22 cellular contexts compared by ENCODE assay signal in the genomic region with DNA sequence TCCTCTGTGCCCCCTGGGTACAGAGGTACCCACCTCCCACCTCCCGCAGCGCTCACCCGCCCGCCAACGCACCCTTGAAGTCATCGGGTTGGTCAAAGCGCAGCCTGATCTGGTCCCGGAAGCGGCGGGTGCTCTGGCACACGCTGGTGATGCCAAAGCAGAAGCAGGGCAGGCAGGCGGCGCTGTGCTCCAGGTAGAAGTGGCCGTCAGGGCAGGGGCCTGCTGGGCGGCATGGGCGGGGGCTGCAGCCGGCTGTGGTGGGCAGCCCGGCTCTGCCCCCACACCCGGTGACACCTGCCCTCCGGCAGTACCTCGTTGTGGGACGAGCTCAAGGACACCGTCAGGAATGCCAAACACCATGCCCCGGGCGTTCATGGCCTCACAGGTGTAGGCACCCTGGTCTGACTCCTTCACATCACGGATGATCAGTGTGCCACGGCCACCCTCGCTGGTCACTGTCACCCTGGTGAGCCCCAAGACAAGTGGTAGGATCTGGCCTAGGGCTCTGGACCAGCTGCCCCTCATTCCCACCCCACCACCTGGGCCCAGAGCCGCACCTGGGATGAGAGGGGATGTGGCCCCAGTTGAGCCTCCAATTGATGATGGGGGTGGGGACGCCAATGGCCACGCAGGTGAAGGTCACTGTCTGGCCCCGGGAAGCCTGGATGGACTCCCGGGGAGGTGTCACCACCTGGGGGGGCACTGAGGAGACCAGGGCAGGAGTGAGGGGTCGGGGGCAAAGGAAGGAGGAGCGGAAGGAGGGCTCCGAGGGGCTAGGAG.
"Had no signal": no experiment of that assay in that cellular context is flagged by ENCODE, and none has a peak within 500 bp of the region (broad histone marks: within the 10 kb centered on the region; RNA-seq: fewer than 3 reads in every experiment).

No MANE protein-coding gene starts in this region.

- H3K36me3 Mint-ChIP-seq: activated CD4-positive, alpha-beta memory T cell treated with anti-CD3 and anti-CD28 coated beads for 36 hours; activated naive CD4-positive, alpha-beta T cell treated with anti-CD3 and anti-CD28 coated beads, Interleukin-2, amount 50 U/mL, for 72 hours; brain had no signal

- H3K4me3 Mint-ChIP-seq: activated B cell treated with CpG ODN at 0.5 μM for 24 hours; activated CD4-positive, alpha-beta memory T cell treated with anti-CD3 and anti-CD28 coated beads for 36 hours; activated CD4-positive, alpha-beta T cell treated with anti-CD3 and anti-CD28 coated beads, Interleukin-2, amount 10 ng/mL, durations not matched to agents 7 days and 5 days; activated naive CD8-positive, alpha-beta T cell treated with anti-CD3 and anti-CD28 coated beads, Interleukin-2, amount 50 U/mL, for 24 hours; activated T-cell treated with anti-CD3 and anti-CD28 coated beads, Interleukin-2, amount 50 U/mL, for 4 hours; brain; T-helper 17 cell had no signal

- H3K4me3 ChIP-seq: MG63 had no signal

- H3K4me2 ChIP-seq: KMS-11 had no signal

- ATAC-seq: activated naive CD4-positive, alpha-beta T cell treated with anti-CD3 and anti-CD28 coated beads, Interleukin-2, amount 50 U/mL, for 72 hours; activated T-cell treated with anti-CD3 and anti-CD28 coated beads, Interleukin-2, amount 50 U/mL, for 4 hours; T-helper 17 cell had no signal

- H3K27ac ChIP-seq: KMS-11 had no signal

- H3K27me3 ChIP-seq: MG63 had no signal

- H3K27ac Mint-ChIP-seq: activated B cell treated with CpG ODN at 0.5 μM for 24 hours; activated CD4-positive, alpha-beta memory T cell treated with anti-CD3 and anti-CD28 coated beads for 36 hours; activated CD4-positive, alpha-beta T cell treated with anti-CD3 and anti-CD28 coated beads, Interleukin-2, amount 10 ng/mL, durations not matched to agents 7 days and 5 days; activated naive CD4-positive, alpha-beta T cell treated with anti-CD3 and anti-CD28 coated beads, Interleukin-2, amount 50 U/mL, for 72 hours; activated naive CD8-positive, alpha-beta T cell treated with anti-CD3 and anti-CD28 coated beads, Interleukin-2, amount 50 U/mL, for 24 hours; brain; T-helper 17 cell had no signal

- DNase-seq: activated B cell treated with CpG ODN at 0.5 μM for 24 hours; activated CD4-positive, alpha-beta memory T cell treated with anti-CD3 and anti-CD28 coated beads for 36 hours; activated CD4-positive, alpha-beta T cell treated with anti-CD3 and anti-CD28 coated beads, Interleukin-2, amount 10 ng/mL, durations not matched to agents 7 days and 5 days; activated CD8-positive, alpha-beta memory T cell treated with anti-CD3 and anti-CD28 coated beads for 24 hours; activated effector memory CD4-positive, alpha-beta T cell treated with anti-CD3 and anti-CD28 coated beads, Interleukin-2, amount 50 U/mL, for 16 hours; activated naive CD4-positive, alpha-beta T cell treated with Interleukin-2 at 50 U/mL for 16 hours; activated naive CD8-positive, alpha-beta T cell treated with anti-CD3 and anti-CD28 coated beads, Interleukin-2, amount 50 U/mL, for 24 hours; activated T-cell treated with anti-CD3 and anti-CD28 coated beads, Interleukin-2, amount 50 U/mL, for 4 hours; amniotic stem cell; MG63; NCI-H1105; NCI-H1436 treated with DMSO at 0.1 percent for 48 hours; NCI-H187; NCI-H2081; NCI-H446; NCI-H524; SIG-M5; T-helper 17 cell; T-helper 9 cell had no signal

- H3K4me1 Mint-ChIP-seq: activated B cell treated with CpG ODN at 0.5 μM for 24 hours; activated CD4-positive, alpha-beta T cell treated with anti-CD3 and anti-CD28 coated beads, Interleukin-2, amount 10 ng/mL, durations not matched to agents 7 days and 5 days; activated naive CD8-positive, alpha-beta T cell treated with anti-CD3 and anti-CD28 coated beads, Interleukin-2, amount 50 U/mL, for 24 hours; brain had no signal

- H3K27me3 Mint-ChIP-seq: activated B cell treated with CpG ODN at 0.5 μM for 24 hours; activated CD4-positive, alpha-beta memory T cell treated with anti-CD3 and anti-CD28 coated beads for 36 hours; activated CD4-positive, alpha-beta T cell treated with anti-CD3 and anti-CD28 coated beads, Interleukin-2, amount 10 ng/mL, durations not matched to agents 7 days and 5 days; activated naive CD8-positive, alpha-beta T cell treated with anti-CD3 and anti-CD28 coated beads, Interleukin-2, amount 50 U/mL, for 24 hours; T-helper 17 cell had no signal

- H3K9me3 Mint-ChIP-seq: activated B cell treated with CpG ODN at 0.5 μM for 24 hours; activated CD4-positive, alpha-beta memory T cell treated with anti-CD3 and anti-CD28 coated beads for 36 hours; activated CD4-positive, alpha-beta T cell treated with anti-CD3 and anti-CD28 coated beads, Interleukin-2, amount 10 ng/mL, durations not matched to agents 7 days and 5 days; activated naive CD4-positive, alpha-beta T cell treated with anti-CD3 and anti-CD28 coated beads, Interleukin-2, amount 50 U/mL, for 72 hours; activated naive CD8-positive, alpha-beta T cell treated with anti-CD3 and anti-CD28 coated beads, Interleukin-2, amount 50 U/mL, for 24 hours; activated T-cell treated with anti-CD3 and anti-CD28 coated beads, Interleukin-2, amount 50 U/mL, for 4 hours; brain had no signal

- H3K9me3 ChIP-seq: MG63 had no signal

- H3K9ac ChIP-seq: KMS-11 had no signal
